In the genomic region with DNA sequence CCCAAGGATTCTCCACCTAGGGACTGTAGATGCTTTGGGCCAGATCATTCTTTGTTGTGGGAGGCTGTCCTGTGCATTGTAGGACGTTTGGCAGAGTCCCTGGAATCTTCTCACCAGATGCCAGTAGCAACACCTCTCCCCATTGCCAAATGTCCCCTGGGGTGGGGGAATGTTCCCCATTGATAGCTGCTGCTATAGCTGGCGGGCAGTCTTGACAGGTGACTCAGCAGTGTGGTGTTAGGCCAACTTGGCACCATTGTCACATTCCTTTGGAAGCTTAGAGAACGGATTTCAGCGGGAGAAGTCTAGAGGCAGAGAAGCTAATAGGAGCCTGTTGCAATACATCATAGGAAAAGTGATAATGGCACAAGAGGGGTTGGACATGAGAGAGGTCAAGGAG, we compare ENCODE assay signal across 11 cellular contexts.
DNase-seq lines count a peak whose midpoint lies in the region; ATAC-seq, FAIRE-seq and TF ChIP-seq lines count a peak whose summit lies in the region.
"Had no signal": no experiment of that assay in that cellular context is flagged by ENCODE, and none has a peak within 500 bp of the region (broad histone marks: within the 10 kb centered on the region; RNA-seq: fewer than 3 reads in every experiment).

No MANE protein-coding gene starts in this region.

- H2AFZ ChIP-seq in HepG2 (ENCODE audit: low read length): no peak overlapping the region

- H3K27me3 ChIP-seq in right lobe of liver: no peaks in the 10 kb centered on the region
- 0 out of 5 replicates have a peak, but pooled peaks cover 0 to 1% of the 10 kb centered on the region in 2 experiments for H3K27me3 ChIP-seq in HepG2 (ENCODE audit: control insufficient read depth in 1 of 2, insufficient read depth in 2 of 2, low read length in 2 of 2)
- no peaks in the 10 kb centered on the region for H3K27me3 ChIP-seq in aorta (ENCODE audit: control insufficient read depth in 1 of 2, insufficient read depth in 2 of 2, low read length in 1 of 2)
- peaks cover 0 to 3% (median 0%) of the 10 kb centered on the region in 7 donors for H3K27me3 ChIP-seq in spleen (replicated peaks in 1 of 7)
- no peaks in the 10 kb centered on the region for H3K27me3 ChIP-seq in WERI-Rb-1 (ENCODE audit: insufficient read depth, low read depth, severe bottlenecking)

- no peak for FAIRE-seq in HepG2 (lab: Jason Lieb, UNC)
- FAIRE-seq: A204.1 had no signal

- intact Hi-C loops in right lobe of liver (cut with DNase I): no loop called here
- intact Hi-C loops in HepG2 (cut with micrococcal nuclease; ENCODE audit: unreplicated experiment): no loop called here
- intact Hi-C loops in aorta (cut with DNase I): loop anchor here in 1 of 2 donors (2.0 kb wide), 1 partner anchor 54 kb away; no protein-coding TSS in a partner anchor
- intact Hi-C loops in spleen (cut with DNase I; ENCODE audit: low total_unique reads): no loop called here

- TF ChIP-seq CTCF in right lobe of liver (IDR thresholded peaks at IDR 0.05) (no peak), HepG2 (CRISPR knock-in tag; IDR thresholded peaks at IDR 0.05) (no peak), epithelial cell of esophagus (IDR thresholded peaks at IDR 0.05; ENCODE audit: insufficient read depth, low read depth, low read length, missing control alignments) (no peak), spleen (IDR thresholded peaks at IDR 0.05 in 8 of 11, conservative IDR thresholded peaks at IDR 0.05 in 3 of 11) (no peak), WERI-Rb-1 (IDR thresholded peaks at IDR 0.05; ENCODE audit: low read depth, low read length) (no peak)

- no peak overlapping the region for H3K27ac ChIP-seq in right lobe of liver
- no peak overlapping the region for H3K27ac ChIP-seq in HepG2 (ENCODE audit: extremely low read length, insufficient read depth, low read length)
- H3K27ac ChIP-seq in aorta (ENCODE audit: low read depth in 1 of 2, low read length in 2 of 2): no peak overlapping the region
- H3K27ac ChIP-seq in spleen: no peak overlapping the region
- no peak overlapping the region for H3K27ac ChIP-seq in WERI-Rb-1

- ATAC-seq in right lobe of liver: peak; percentile 50 to 94 (median 78)
- ATAC-seq in HepG2: no peak
- peak; percentile 80 for ATAC-seq in aorta (ENCODE audit: low FRiP score)
- ATAC-seq: activated CD8-positive, alpha-beta T cell treated with anti-CD3 and anti-CD28 coated beads, Interleukin-2, amount 10 ng/mL, durations not matched to agents 7 days and 5 days had no signal

- POLR2A ChIA-PET in HepG2 (lab: Yijun Ruan, JAX): no interaction called here

- no peaks in the 10 kb centered on the region for H3K79me2 ChIP-seq in HepG2 (ENCODE audit: insufficient read depth, low read length)

- CTCF ChIA-PET in HepG2 (lab: Yijun Ruan, JAX; ENCODE audit: low intra/inter-chr PET ratio, low total read pairs): no interaction called here

- 15% methylated on average over 4 of the region's 4 CpGs for WGBS in right lobe of liver (ENCODE audit: insufficient coverage, low coverage, low lambda C conversion rate, missing lambda C conversion rate)
- WGBS in HepG2 (ENCODE audit: low lambda C conversion rate): 4% methylated on average over 3 of the region's 4 CpGs
- WGBS in aorta, 2 donors: 0 to 7% methylated on average over 4 of the region's 4 CpGs
- WGBS in spleen, 5 donors: 54 to 71% (median 66%) methylated on average over 4 of the region's 4 CpGs

- H3K4me2 ChIP-seq in HepG2 (ENCODE audit: low read depth, low read length): no peak overlapping the region

- H3K36me3 ChIP-seq in right lobe of liver (no peaks in the 10 kb centered on the region), HepG2 (replicated peaks in 1 of 2; ENCODE audit: control insufficient read depth in 1 of 2, insufficient read depth in 2 of 2, low read length in 2 of 2) (no peaks in the 10 kb centered on the region), aorta (ENCODE audit: control insufficient read depth in 1 of 2, insufficient read depth in 2 of 2, low read length in 1 of 2) (no peaks in the 10 kb centered on the region), spleen (no peaks in the 10 kb centered on the region), WERI-Rb-1 (no peaks in the 10 kb centered on the region)

- H3K4me1 ChIP-seq in right lobe of liver (no peaks in the 10 kb centered on the region), HepG2 (ENCODE audit: insufficient read depth, low read length) (no peaks in the 10 kb centered on the region), aorta (ENCODE audit: control insufficient read depth in 1 of 2, insufficient read depth in 2 of 2, low read length in 2 of 2) (no peaks in the 10 kb centered on the region), spleen (no peaks in the 10 kb centered on the region)

- in situ Hi-C loops in HepG2 (cut with HindIII; ENCODE audit: extremely low pct_ligation_motif_present, low pct_unique_long_range_greater_than_20kb): no loop called here

- no peak for TF ChIP-seq RAD21 in HepG2 (CRISPR knock-in tag; IDR thresholded peaks at IDR 0.05)

- TF ChIP-seq EP300 in HepG2 (IDR thresholded peaks at IDR 0.05; ENCODE audit: low read depth in 2 of 2, low read length in 2 of 2) (no peak), HepG2 (CRISPR knock-in tag; IDR thresholded peaks at IDR 0.05; ENCODE audit: borderline replicate concordance) (no peak)

- H3K9me3 ChIP-seq in right lobe of liver: no peaks in the 10 kb centered on the region
- H3K9me3 ChIP-seq in HepG2 (ENCODE audit: low read length): no peaks in the 10 kb centered on the region
- H3K9me3 ChIP-seq in aorta (ENCODE audit: control insufficient read depth, low read length): no peaks in the 10 kb centered on the region
- no peaks in the 10 kb centered on the region for H3K9me3 ChIP-seq in spleen
- no peaks in the 10 kb centered on the region for H3K9me3 ChIP-seq in WERI-Rb-1 (ENCODE audit: severe bottlenecking)

- no TSS peak for BruUV-seq in HepG2 (replicated peaks; lab: Mats Ljungman, UMichigan)

- peak in 1 of 3 donors; percentile 68 for DNase-seq in right lobe of liver
- DNase-seq in HepG2 (ENCODE audit: low spot score): no peak
- DNase-seq in epithelial cell of esophagus (ENCODE audit: low read depth): peak; percentile 5
- DNase-seq in middle frontal gyrus (ENCODE audit: extremely low spot score, low spot score): peak; percentile 56
- DNase-seq in aorta: peak; percentile 81 to 88
- no peak for DNase-seq in activated CD4-positive, alpha-beta T cell treated with anti-CD3 and anti-CD28 coated beads, Interleukin-2, amount 50 U/mL, for 48 hours
- DNase-seq in spleen: no peak
- no peak for DNase-seq in WERI-Rb-1
- DNase-seq: activated CD8-positive, alpha-beta T cell treated with anti-CD3 and anti-CD28 coated beads, Interleukin-2, amount 10 ng/mL, durations not matched to agents 7 days and 5 days; NCI-H1092 had no signal

- H3K4me3 ChIP-seq in right lobe of liver (no peak overlapping the region), HepG2 (replicated peaks in 1 of 3; ENCODE audit: insufficient read depth in 1 of 3, low read depth in 2 of 3, low read length in 3 of 3) (no peak overlapping the region), epithelial cell of esophagus (ENCODE audit: low read length) (no peak overlapping the region), aorta (ENCODE audit: low read length in 2 of 2) (no peak overlapping the region), spleen (no peak overlapping the region), WERI-Rb-1 (ENCODE audit: low read depth, low read length) (no peak overlapping the region)

- H3K9ac ChIP-seq in HepG2 (ENCODE audit: insufficient read depth, low read depth, low read length): no peak overlapping the region

- TF ChIP-seq POLR2A in right lobe of liver (IDR thresholded peaks at IDR 0.05) (no peak), HepG2 (IDR thresholded peaks at IDR 0.05; ENCODE audit: insufficient read depth in 1 of 2, low read depth in 2 of 2, low read length in 2 of 2) (no peak), spleen (IDR thresholded peaks at IDR 0.05) (no peak)

- H4K20me1 ChIP-seq in HepG2 (ENCODE audit: insufficient read depth, low read length): no peaks in the 10 kb centered on the region

TF ChIP-seq in HepG2, 621 proteins besides CTCF, POLR2A, EP300 and RAD21:
- TF ChIP-seq, protein P1, sequence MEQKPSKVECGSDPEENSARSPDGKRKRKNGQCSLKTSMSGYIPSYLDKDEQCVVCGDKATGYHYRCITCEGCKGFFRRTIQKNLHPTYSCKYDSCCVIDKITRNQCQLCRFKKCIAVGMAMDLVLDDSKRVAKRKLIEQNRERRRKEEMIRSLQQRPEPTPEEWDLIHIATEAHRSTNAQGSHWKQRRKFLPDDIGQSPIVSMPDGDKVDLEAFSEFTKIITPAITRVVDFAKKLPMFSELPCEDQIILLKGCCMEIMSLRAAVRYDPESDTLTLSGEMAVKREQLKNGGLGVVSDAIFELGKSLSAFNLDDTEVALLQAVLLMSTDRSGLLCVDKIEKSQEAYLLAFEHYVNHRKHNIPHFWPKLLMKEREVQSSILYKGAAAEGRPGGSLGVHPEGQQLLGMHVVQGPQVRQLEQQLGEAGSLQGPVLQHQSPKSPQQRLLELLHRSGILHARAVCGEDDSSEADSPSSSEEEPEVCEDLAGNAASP (CRISPR knock-in tag; IDR thresholded peaks at IDR 0.05; ENCODE audit: borderline replicate concordance): no peak
- TF ChIP-seq KDM5A (IDR thresholded peaks at IDR 0.05; ENCODE audit: borderline replicate concordance, low read length) (no peak), EZH2 (conservative IDR thresholded peaks at IDR 0.05; ENCODE audit: low read depth, low read length) (no peak), GZF1 (CRISPR knock-in tag; IDR thresholded peaks at IDR 0.05) (no peak), RARA (CRISPR knock-in tag; IDR thresholded peaks at IDR 0.05) (no peak)
- TF ChIP-seq, protein P2, sequence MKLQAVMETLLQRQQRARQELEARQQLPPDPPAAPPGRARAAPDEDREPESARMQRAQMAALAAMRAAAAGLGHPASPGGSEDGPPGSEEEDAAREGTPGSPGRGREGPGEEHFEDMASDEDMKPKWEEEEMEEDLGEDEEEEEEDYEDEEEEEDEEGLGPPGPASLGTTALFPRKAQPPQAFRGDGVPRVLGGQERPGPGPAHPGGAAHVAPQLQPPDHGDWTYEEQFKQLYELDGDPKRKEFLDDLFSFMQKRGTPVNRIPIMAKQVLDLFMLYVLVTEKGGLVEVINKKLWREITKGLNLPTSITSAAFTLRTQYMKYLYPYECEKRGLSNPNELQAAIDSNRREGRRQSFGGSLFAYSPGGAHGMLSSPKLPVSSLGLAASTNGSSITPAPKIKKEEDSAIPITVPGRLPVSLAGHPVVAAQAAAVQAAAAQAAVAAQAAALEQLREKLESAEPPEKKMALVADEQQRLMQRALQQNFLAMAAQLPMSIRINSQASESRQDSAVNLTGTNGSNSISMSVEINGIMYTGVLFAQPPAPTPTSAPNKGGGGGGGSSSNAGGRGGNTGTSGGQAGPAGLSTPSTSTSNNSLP (IDR thresholded peaks at IDR 0.05; ENCODE audit: low read depth, low read length): no peak
TF ChIP-seq in HepG2: peak in this region for 0.

Comparison
In these comparisons a context has a peak if more than half of its experiments do, and no peak if none do; other contexts are left out.
1. DNase-seq: peak in epithelial cell of esophagus (single experiment), middle frontal gyrus (single experiment) and aorta (2 of 2); none in HepG2 (single experiment), activated CD4-positive, alpha-beta T cell treated with anti-CD3 and anti-CD28 coated beads, Interleukin-2, amount 50 U/mL, for 48 hours (0 of 2), spleen (single experiment) and WERI-Rb-1 (single experiment).